In genomic region chr1:205500240-205501218, GRCh38 we compare ENCODE assay signal across 1 cellular context.
A peak's percentile ranks its signal among the peaks of the same experiment; 100 is the strongest.
TF ChIP-seq lines count a peak whose summit lies in the region.

No MANE protein-coding gene starts in this region.

TF ChIP-seq in HepG2, 621 proteins besides CTCF, POLR2A, EP300 and RAD21 (continued from another document and continues in another):
- TF ChIP-seq ZNF557 (CRISPR knock-in tag; IDR thresholded peaks at IDR 0.05) (no peak), HNRNPUL1 (IDR thresholded peaks at IDR 0.05; ENCODE audit: low read depth, low read length) (no peak), ZNF550 (CRISPR knock-in tag; IDR thresholded peaks at IDR 0.05; ENCODE audit: borderline replicate concordance) (no peak), ZNF280D (CRISPR knock-in tag; IDR thresholded peaks at IDR 0.05) (no peak), ZNF160 (CRISPR knock-in tag; IDR thresholded peaks at IDR 0.05) (no peak), NR0B2 (CRISPR knock-in tag; IDR thresholded peaks at IDR 0.05) (no peak), NFKB2 (CRISPR knock-in tag; IDR thresholded peaks at IDR 0.05; ENCODE audit: borderline replicate concordance) (no peak), SMAD3 (CRISPR knock-in tag; IDR thresholded peaks at IDR 0.05) (no peak), ERF (CRISPR knock-in tag; IDR thresholded peaks at IDR 0.05) (no peak), CAMTA2 (CRISPR knock-in tag; IDR thresholded peaks at IDR 0.05; ENCODE audit: borderline replicate concordance) (no peak), TEAD3 (CRISPR knock-in tag; optimal IDR thresholded peaks at IDR 0.05; ENCODE audit: borderline replicate concordance) (peak; percentile 23), NKX3-1 (CRISPR knock-in tag; IDR thresholded peaks at IDR 0.05) (no peak), AKNA (CRISPR knock-in tag; IDR thresholded peaks at IDR 0.05; ENCODE audit: borderline replicate concordance) (no peak), NR2F6 (IDR thresholded peaks at IDR 0.05) (no peak), NR2F6 (CRISPR knock-in tag; IDR thresholded peaks at IDR 0.05) (no peak), ZNF768 (CRISPR knock-in tag; IDR thresholded peaks at IDR 0.05) (peak; percentile 24; the same call in 1 of the 2 replicates), UBTF (CRISPR knock-in tag; IDR thresholded peaks at IDR 0.05) (peak; percentile 59), ZMYM3 (CRISPR knock-in tag; IDR thresholded peaks at IDR 0.05) (no peak), SP5 (CRISPR knock-in tag; IDR thresholded peaks at IDR 0.05; ENCODE audit: borderline replicate concordance, low read depth) (peak; percentile 63; the same call in 1 of the 2 replicates), RBM22 (optimal IDR thresholded peaks at IDR 0.05; ENCODE audit: low read length) (no peak), ZNF687 (CRISPR knock-in tag; IDR thresholded peaks at IDR 0.05) (peak; percentile 59), SNAI1 (CRISPR knock-in tag; IDR thresholded peaks at IDR 0.05; ENCODE audit: borderline replicate concordance) (no peak), ZNF816 (CRISPR knock-in tag; IDR thresholded peaks at IDR 0.05; ENCODE audit: borderline replicate concordance) (no peak), ZBTB42 (CRISPR knock-in tag; IDR thresholded peaks at IDR 0.05) (no peak)
- TF ChIP-seq, protein P1, sequence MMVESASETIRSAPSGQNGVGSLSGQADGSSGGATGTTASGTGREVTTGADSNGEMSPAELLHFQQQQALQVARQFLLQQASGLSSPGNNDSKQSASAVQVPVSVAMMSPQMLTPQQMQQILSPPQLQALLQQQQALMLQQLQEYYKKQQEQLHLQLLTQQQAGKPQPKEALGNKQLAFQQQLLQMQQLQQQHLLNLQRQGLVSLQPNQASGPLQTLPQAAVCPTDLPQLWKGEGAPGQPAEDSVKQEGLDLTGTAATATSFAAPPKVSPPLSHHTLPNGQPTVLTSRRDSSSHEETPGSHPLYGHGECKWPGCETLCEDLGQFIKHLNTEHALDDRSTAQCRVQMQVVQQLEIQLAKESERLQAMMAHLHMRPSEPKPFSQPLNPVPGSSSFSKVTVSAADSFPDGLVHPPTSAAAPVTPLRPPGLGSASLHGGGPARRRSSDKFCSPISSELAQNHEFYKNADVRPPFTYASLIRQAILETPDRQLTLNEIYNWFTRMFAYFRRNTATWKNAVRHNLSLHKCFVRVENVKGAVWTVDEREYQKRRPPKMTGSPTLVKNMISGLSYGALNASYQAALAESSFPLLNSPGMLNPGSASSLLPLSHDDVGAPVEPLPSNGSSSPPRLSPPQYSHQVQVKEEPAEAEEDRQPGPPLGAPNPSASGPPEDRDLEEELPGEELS (CRISPR knock-in tag; IDR thresholded peaks at IDR 0.05) = no peak
- TF ChIP-seq, protein P2, sequence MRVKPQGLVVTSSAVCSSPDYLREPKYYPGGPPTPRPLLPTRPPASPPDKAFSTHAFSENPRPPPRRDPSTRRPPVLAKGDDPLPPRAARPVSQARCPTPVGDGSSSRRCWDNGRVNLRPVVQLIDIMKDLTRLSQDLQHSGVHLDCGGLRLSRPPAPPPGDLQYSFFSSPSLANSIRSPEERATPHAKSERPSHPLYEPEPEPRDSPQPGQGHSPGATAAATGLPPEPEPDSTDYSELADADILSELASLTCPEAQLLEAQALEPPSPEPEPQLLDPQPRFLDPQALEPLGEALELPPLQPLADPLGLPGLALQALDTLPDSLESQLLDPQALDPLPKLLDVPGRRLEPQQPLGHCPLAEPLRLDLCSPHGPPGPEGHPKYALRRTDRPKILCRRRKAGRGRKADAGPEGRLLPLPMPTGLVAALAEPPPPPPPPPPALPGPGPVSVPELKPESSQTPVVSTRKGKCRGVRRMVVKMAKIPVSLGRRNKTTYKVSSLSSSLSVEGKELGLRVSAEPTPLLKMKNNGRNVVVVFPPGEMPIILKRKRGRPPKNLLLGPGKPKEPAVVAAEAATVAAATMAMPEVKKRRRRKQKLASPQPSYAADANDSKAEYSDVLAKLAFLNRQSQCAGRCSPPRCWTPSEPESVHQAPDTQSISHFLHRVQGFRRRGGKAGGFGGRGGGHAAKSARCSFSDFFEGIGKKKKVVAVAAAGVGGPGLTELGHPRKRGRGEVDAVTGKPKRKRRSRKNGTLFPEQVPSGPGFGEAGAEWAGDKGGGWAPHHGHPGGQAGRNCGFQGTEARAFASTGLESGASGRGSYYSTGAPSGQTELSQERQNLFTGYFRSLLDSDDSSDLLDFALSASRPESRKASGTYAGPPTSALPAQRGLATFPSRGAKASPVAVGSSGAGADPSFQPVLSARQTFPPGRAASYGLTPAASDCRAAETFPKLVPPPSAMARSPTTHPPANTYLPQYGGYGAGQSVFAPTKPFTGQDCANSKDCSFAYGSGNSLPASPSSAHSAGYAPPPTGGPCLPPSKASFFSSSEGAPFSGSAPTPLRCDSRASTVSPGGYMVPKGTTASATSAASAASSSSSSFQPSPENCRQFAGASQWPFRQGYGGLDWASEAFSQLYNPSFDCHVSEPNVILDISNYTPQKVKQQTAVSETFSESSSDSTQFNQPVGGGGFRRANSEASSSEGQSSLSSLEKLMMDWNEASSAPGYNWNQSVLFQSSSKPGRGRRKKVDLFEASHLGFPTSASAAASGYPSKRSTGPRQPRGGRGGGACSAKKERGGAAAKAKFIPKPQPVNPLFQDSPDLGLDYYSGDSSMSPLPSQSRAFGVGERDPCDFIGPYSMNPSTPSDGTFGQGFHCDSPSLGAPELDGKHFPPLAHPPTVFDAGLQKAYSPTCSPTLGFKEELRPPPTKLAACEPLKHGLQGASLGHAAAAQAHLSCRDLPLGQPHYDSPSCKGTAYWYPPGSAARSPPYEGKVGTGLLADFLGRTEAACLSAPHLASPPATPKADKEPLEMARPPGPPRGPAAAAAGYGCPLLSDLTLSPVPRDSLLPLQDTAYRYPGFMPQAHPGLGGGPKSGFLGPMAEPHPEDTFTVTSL (CRISPR knock-in tag; IDR thresholded peaks at IDR 0.05; ENCODE audit: borderline replicate concordance) = no peak
- TF ChIP-seq, protein P3, sequence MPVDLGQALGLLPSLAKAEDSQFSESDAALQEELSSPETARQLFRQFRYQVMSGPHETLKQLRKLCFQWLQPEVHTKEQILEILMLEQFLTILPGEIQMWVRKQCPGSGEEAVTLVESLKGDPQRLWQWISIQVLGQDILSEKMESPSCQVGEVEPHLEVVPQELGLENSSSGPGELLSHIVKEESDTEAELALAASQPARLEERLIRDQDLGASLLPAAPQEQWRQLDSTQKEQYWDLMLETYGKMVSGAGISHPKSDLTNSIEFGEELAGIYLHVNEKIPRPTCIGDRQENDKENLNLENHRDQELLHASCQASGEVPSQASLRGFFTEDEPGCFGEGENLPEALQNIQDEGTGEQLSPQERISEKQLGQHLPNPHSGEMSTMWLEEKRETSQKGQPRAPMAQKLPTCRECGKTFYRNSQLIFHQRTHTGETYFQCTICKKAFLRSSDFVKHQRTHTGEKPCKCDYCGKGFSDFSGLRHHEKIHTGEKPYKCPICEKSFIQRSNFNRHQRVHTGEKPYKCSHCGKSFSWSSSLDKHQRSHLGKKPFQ (CRISPR knock-in tag; IDR thresholded peaks at IDR 0.05; ENCODE audit: insufficient replicate concordance) = no peak
- TF ChIP-seq, protein P4, sequence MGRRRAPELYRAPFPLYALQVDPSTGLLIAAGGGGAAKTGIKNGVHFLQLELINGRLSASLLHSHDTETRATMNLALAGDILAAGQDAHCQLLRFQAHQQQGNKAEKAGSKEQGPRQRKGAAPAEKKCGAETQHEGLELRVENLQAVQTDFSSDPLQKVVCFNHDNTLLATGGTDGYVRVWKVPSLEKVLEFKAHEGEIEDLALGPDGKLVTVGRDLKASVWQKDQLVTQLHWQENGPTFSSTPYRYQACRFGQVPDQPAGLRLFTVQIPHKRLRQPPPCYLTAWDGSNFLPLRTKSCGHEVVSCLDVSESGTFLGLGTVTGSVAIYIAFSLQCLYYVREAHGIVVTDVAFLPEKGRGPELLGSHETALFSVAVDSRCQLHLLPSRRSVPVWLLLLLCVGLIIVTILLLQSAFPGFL (CRISPR knock-in tag; IDR thresholded peaks at IDR 0.05) = no peak
